ENCODE assay signal across 6 cellular contexts in genomic region chr15:96783746-96784145, GRCh38.
"Had no signal": no experiment of that assay in that cellular context is flagged by ENCODE, and none has a peak within 500 bp of the region (broad histone marks: within the 10 kb centered on the region; RNA-seq: fewer than 3 reads in every experiment).

No MANE protein-coding gene starts in this region.

- ATAC-seq: HepG2, K562 had no signal

- H3K4me3 ChIP-seq: K562 had no signal

- H3K27ac ChIP-seq: HL-60 had no signal

- DNase-seq: IMR-90, KBM-7, KG1 had no signal
